Comparison of ENCODE assay signal across 1 cellular context in the genomic region with DNA sequence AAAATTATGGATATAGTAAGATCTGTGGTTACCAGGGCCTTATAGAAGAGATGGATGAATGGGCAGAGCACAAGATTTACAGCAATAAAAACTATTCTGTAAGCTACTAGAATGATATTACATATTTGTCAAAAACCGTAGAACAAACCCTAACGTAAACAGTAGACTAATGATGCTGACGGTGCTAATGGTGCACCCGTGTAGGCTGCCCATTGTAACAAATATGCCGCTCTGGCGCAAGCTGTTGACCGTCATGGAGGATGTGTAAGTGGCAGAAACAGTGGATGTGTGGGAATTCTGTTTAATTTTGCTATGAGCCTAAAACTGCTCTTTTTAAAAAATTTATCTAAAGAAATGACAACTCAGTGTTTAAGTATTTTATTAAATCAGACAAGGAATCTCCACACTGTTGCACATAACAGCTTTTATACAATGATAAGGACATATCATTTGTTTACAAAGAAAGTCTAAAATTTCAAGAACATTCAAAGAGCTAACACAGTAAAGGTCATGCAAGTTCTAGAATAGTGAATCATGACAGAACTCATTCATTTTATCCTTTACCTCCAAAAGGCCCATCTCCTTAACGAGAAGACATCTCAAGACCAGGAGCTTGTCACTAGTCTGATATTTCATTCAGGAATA.
A peak's percentile ranks its signal among the peaks of the same experiment; 100 is the strongest.
TF ChIP-seq lines count a peak whose summit lies in the region.

No MANE protein-coding gene starts in this region.

TF ChIP-seq in GM12878, 131 proteins besides CTCF, POLR2A, EP300 and RAD21:
- TF ChIP-seq ZBED1 (IDR thresholded peaks at IDR 0.05; ENCODE audit: borderline replicate concordance), result no peak
- TF ChIP-seq POLR2AphosphoS2 (IDR thresholded peaks at IDR 0.05; ENCODE audit: low read depth, low read length), result 0 out of 2 replicates have a peak, but pooled peaks have one; percentile 42
